32 cellular contexts compared by ENCODE assay signal in genomic region chr17:5532581-5532980, GRCh38.
"Had no signal": no experiment of that assay in that cellular context is flagged by ENCODE, and none has a peak within 500 bp of the region (broad histone marks: within the 10 kb centered on the region; RNA-seq: fewer than 3 reads in every experiment).

No MANE protein-coding gene starts in this region.

- H3K27ac Mint-ChIP-seq: activated B cell treated with CpG ODN at 0.5 μM for 24 hours; activated CD8-positive, alpha-beta memory T cell treated with anti-CD3 and anti-CD28 coated beads, Interleukin-2, amount 10 ng/mL, durations not matched to agents 7 days and 5 days; activated CD8-positive, alpha-beta T cell treated with anti-CD3 and anti-CD28 coated beads for 36 hours; activated naive CD4-positive, alpha-beta T cell treated with anti-CD3 and anti-CD28 coated beads for 36 hours; activated naive CD8-positive, alpha-beta T cell treated with anti-CD3 and anti-CD28 coated beads for 36 hours; activated T-helper 2 cell treated with anti-CD3 and anti-CD28 coated beads, Interferon-gamma antibody, Interleukin-2, Interleukin-4, amounts not matched to agents 10 μg/mL and 5 μg/mL and 100 μg/mL, durations not matched to agents 14 hours and 24 hours and 36 hours; T-helper 17 cell; T-helper 2 cell treated with Interferon-gamma antibody and Interleukin-4, amounts not matched to agents 5 μg/mL and 100 μg/mL, for 36 hours had no signal

- H3K36me3 ChIP-seq: adrenal gland, WERI-Rb-1 had no signal

- H3K4me3 Mint-ChIP-seq: activated B cell treated with CpG ODN at 0.5 μM for 24 hours; activated CD8-positive, alpha-beta memory T cell treated with anti-CD3 and anti-CD28 coated beads, Interleukin-2, amount 10 ng/mL, durations not matched to agents 7 days and 5 days; activated CD8-positive, alpha-beta T cell treated with anti-CD3 and anti-CD28 coated beads for 36 hours; activated naive CD4-positive, alpha-beta T cell treated with anti-CD3 and anti-CD28 coated beads for 36 hours; activated naive CD8-positive, alpha-beta T cell treated with anti-CD3 and anti-CD28 coated beads for 36 hours; activated naive CD8-positive, alpha-beta T cell treated with anti-CD3 and anti-CD28 coated beads, Interleukin-2, amount 50 U/mL, for 24 hours; T-cell; T-helper 17 cell; T-helper 2 cell treated with Interferon-gamma antibody and Interleukin-4, amounts not matched to agents 5 μg/mL and 100 μg/mL, for 36 hours had no signal

- H3K4me3 ChIP-seq: adrenal gland, body of pancreas, esophagus squamous epithelium, gastroesophageal sphincter had no signal

- H3K27me3 ChIP-seq: adrenal gland, body of pancreas, esophagus squamous epithelium, gastroesophageal sphincter had no signal

- H3K4me1 Mint-ChIP-seq: activated B cell treated with CpG ODN at 0.5 μM for 24 hours; activated naive CD8-positive, alpha-beta T cell treated with anti-CD3 and anti-CD28 coated beads for 36 hours; T-cell had no signal

- DNase-seq: activated B cell treated with CpG ODN at 0.5 μM for 24 hours; activated CD4-positive, alpha-beta T cell treated with anti-CD3 and anti-CD28 coated beads for 48 hours; activated CD4-positive, alpha-beta T cell treated with anti-CD3 and anti-CD28 coated beads, Interleukin-2, amount 50 U/mL, for 1 hour; activated CD4-positive, alpha-beta T cell treated with anti-CD3 and anti-CD28 coated beads, Interleukin-2, amount 50 U/mL, for 48 hours; activated CD8-positive, alpha-beta memory T cell treated with anti-CD3 and anti-CD28 coated beads, Interleukin-2, amount 10 ng/mL, durations not matched to agents 7 days and 5 days; activated CD8-positive, alpha-beta memory T cell treated with anti-CD3 and anti-CD28 coated beads, Interleukin-2, amount 50 U/mL, for 4 hours; activated CD8-positive, alpha-beta T cell treated with anti-CD3 and anti-CD28 coated beads for 36 hours; activated gamma-delta T cell treated with Interleukin-2 at 50 U/mL for 16 hours; activated naive CD4-positive, alpha-beta T cell treated with anti-CD3 and anti-CD28 coated beads for 36 hours; activated naive CD8-positive, alpha-beta T cell treated with anti-CD3 and anti-CD28 coated beads for 36 hours; activated naive CD8-positive, alpha-beta T cell treated with anti-CD3 and anti-CD28 coated beads, Interleukin-2, amount 50 U/mL, for 24 hours; activated T-cell treated with anti-CD3 and anti-CD28 coated beads, Interleukin-2, amount 50 U/mL, for 1 hour; adrenal gland; amygdala; aorta; body of pancreas; cortex of kidney; dermis blood vessel endothelial cell; effector CD4-positive, alpha-beta T cell; esophagus squamous epithelium; foreskin melanocyte; SK-N-SH; SW 1271; T-cell; T-helper 17 cell; T1000; WERI-Rb-1 had no signal

- H3K27ac ChIP-seq: adrenal gland, body of pancreas, epithelial cell of prostate, esophagus squamous epithelium, gastroesophageal sphincter, WERI-Rb-1 had no signal

- H3K9me3 Mint-ChIP-seq: activated B cell treated with CpG ODN at 0.5 μM for 24 hours; activated CD8-positive, alpha-beta T cell treated with anti-CD3 and anti-CD28 coated beads for 36 hours; activated naive CD4-positive, alpha-beta T cell treated with anti-CD3 and anti-CD28 coated beads for 36 hours; activated naive CD8-positive, alpha-beta T cell treated with anti-CD3 and anti-CD28 coated beads for 36 hours; activated naive CD8-positive, alpha-beta T cell treated with anti-CD3 and anti-CD28 coated beads, Interleukin-2, amount 50 U/mL, for 24 hours; activated T-helper 2 cell treated with anti-CD3 and anti-CD28 coated beads, Interferon-gamma antibody, Interleukin-2, Interleukin-4, amounts not matched to agents 10 μg/mL and 5 μg/mL and 100 μg/mL, durations not matched to agents 14 hours and 24 hours and 36 hours; T-cell; T-helper 2 cell treated with Interferon-gamma antibody and Interleukin-4, amounts not matched to agents 5 μg/mL and 100 μg/mL, for 36 hours had no signal

- H3K27me3 Mint-ChIP-seq: activated B cell treated with CpG ODN at 0.5 μM for 24 hours; activated CD8-positive, alpha-beta memory T cell treated with anti-CD3 and anti-CD28 coated beads, Interleukin-2, amount 10 ng/mL, durations not matched to agents 7 days and 5 days; activated CD8-positive, alpha-beta T cell treated with anti-CD3 and anti-CD28 coated beads for 36 hours; activated naive CD8-positive, alpha-beta T cell treated with anti-CD3 and anti-CD28 coated beads for 36 hours; activated naive CD8-positive, alpha-beta T cell treated with anti-CD3 and anti-CD28 coated beads, Interleukin-2, amount 50 U/mL, for 24 hours; T-cell; T-helper 17 cell had no signal

- H3K4me1 ChIP-seq: body of pancreas, gastroesophageal sphincter had no signal

- ATAC-seq: activated CD4-positive, CD25-positive, alpha-beta regulatory T cell treated with anti-CD3 and anti-CD28 coated beads, Interleukin-2, amount 50 U/mL, for 24 hours; activated CD8-positive, alpha-beta memory T cell treated with anti-CD3 and anti-CD28 coated beads, Interleukin-2, amount 10 ng/mL, durations not matched to agents 7 days and 5 days; activated CD8-positive, alpha-beta T cell treated with anti-CD3 and anti-CD28 coated beads for 36 hours; activated naive CD8-positive, alpha-beta T cell treated with anti-CD3 and anti-CD28 coated beads, Interleukin-2, amount 50 U/mL, for 24 hours; body of pancreas; gastroesophageal sphincter; T-cell; T-helper 17 cell had no signal

- H3K9me3 ChIP-seq: adrenal gland, body of pancreas, esophagus squamous epithelium, gastroesophageal sphincter, SK-N-SH had no signal
